In genomic region chr1:157551694-157552693, GRCh38 we compare ENCODE assay signal across 11 cellular contexts. TPM values are rescaled to one million over a fixed set of nuclear protein-coding genes. Genes with fewer than 3 reads are reported as not detected.
A peak's percentile ranks its signal among the peaks of the same experiment; 100 is the strongest.
DNase-seq lines count a peak whose midpoint lies in the region; ATAC-seq, FAIRE-seq and TF ChIP-seq lines count a peak whose summit lies in the region.
"Had no signal": no experiment of that assay in that cellular context is flagged by ENCODE, and none has a peak within 500 bp of the region (broad histone marks: within the 10 kb centered on the region; RNA-seq: fewer than 3 reads in every experiment).

Gene FCRL5 (minus strand): TSS chr1:157552515. CDS start chr1:157552362, 153 bp downstream.

- WGBS in H1 (ENCODE audit: extremely low coverage in 1 of 2, insufficient coverage in 1 of 2, insufficient read length in 1 of 2, insufficient replicate concordance in 2 of 2, low coverage in 1 of 2, low lambda C conversion rate in 2 of 2, missing lambda C conversion rate in 1 of 2), 2 experiments, result 89% methylated on average over 10 of the region's 10 CpGs; no CpG with 5 or more reads in 1 of the 2 experiments

- no peaks in the 10 kb centered on the region for H3K23me2 ChIP-seq in H1 (ENCODE audit: low read depth, low read length)

- H3K27ac ChIP-seq in H1 (ENCODE audit: low read depth, low read length) (no peak within 1 kb of the TSS), WERI-Rb-1 (no peak within 1 kb of the TSS)

- peak within 1 kb of the TSS; percentile 34; the same call in 1 of the 2 replicates for H2BK20ac ChIP-seq in H1 (ENCODE audit: low read length)

- no peak within 1 kb of the TSS for H3K14ac ChIP-seq in H1 (ENCODE audit: insufficient read length)

- H3K4me3 ChIP-seq in H1 (ENCODE audit: extremely low read depth in 1 of 4, insufficient read depth in 2 of 4, low read depth in 3 of 4, low read length in 4 of 4) (no peak within 1 kb of the TSS), WERI-Rb-1 (ENCODE audit: low read depth, low read length) (no peak within 1 kb of the TSS)

- TF ChIP-seq RAD21 in H1 (IDR thresholded peaks at IDR 0.05 in 1 of 2, conservative IDR thresholded peaks at IDR 0.05 in 1 of 2; ENCODE audit: low read depth in 2 of 2, low read length in 2 of 2), result no peak

- H4K8ac ChIP-seq in H1 (ENCODE audit: extremely low read depth, insufficient read depth, low read length), result no peak within 1 kb of the TSS

- POLR2A ChIA-PET in H1 (lab: Charles Lee; ENCODE audit: partially characterized antibody), result no interaction called here

- TF ChIP-seq CTCF in H1 (IDR thresholded peaks at IDR 0.05; ENCODE audit: control extremely low read depth in 1 of 3, insufficient read depth in 1 of 3, low read depth in 1 of 3, low read length in 3 of 3), result no peak
- no peak for TF ChIP-seq CTCF in WERI-Rb-1 (IDR thresholded peaks at IDR 0.05; ENCODE audit: low read depth, low read length)

- no peaks in the 10 kb centered on the region for H3K4me1 ChIP-seq in H1 (replicated peaks in 1 of 4; ENCODE audit: control insufficient read depth in 3 of 4, insufficient read depth in 4 of 4, low read length in 3 of 4)

- H3K27me3 ChIP-seq in H1 (replicated peaks in 1 of 4; ENCODE audit: control insufficient read depth in 3 of 4, extremely low read depth in 1 of 4, insufficient read depth in 3 of 4, low read length in 3 of 4) (no peaks in the 10 kb centered on the region), WERI-Rb-1 (ENCODE audit: insufficient read depth, low read depth, severe bottlenecking) (no peaks in the 10 kb centered on the region)

- H3K56ac ChIP-seq in H1 (replicated peaks; ENCODE audit: insufficient read length, low read depth, low read length), result no peak within 1 kb of the TSS

- no peak within 1 kb of the TSS for H4K91ac ChIP-seq in H1 (replicated peaks; ENCODE audit: insufficient read length, low read length)

- no peak within 1 kb of the TSS for H3K23ac ChIP-seq in H1 (ENCODE audit: insufficient read length)

- no peaks in the 10 kb centered on the region for H3K79me2 ChIP-seq in H1 (ENCODE audit: control insufficient read depth in 1 of 2, insufficient read depth in 2 of 2, low read length in 2 of 2)

- TF ChIP-seq POLR2A in H1 (IDR thresholded peaks at IDR 0.05; ENCODE audit: control extremely low read depth in 1 of 2, low read depth in 2 of 2, low read length in 2 of 2), result no peak

- CTCF ChIA-PET in H1 (lab: Charles Lee; ENCODE audit: partially characterized antibody), result interaction anchor here (0.7 to 1.3 kb wide), 6 partner anchors 8 to 218 kb away, joined by 3 to 4 read pairs (median 3); no protein-coding TSS in a partner anchor

- no peak within 1 kb of the TSS for H2BK5ac ChIP-seq in H1 (ENCODE audit: low read depth, low read length)

- no peak for FAIRE-seq in H1 (lab: Jason Lieb, UNC)

- DNase-seq in H1 (ENCODE audit: low read depth in 1 of 2, low spot score in 2 of 2), result no peak
- DNase-seq in posterior vena cava (ENCODE audit: low spot score), result no peak
- no peak for DNase-seq in WERI-Rb-1
- no peak for DNase-seq in HCEC 1CT
- no peak for DNase-seq in AG08396 (ENCODE audit: low spot score)
- DNase-seq: caudate nucleus, DMS153, NCI-H524 treated with DMSO at 0.1 percent for 48 hours had no signal

- no peaks in the 10 kb centered on the region for H3K79me1 ChIP-seq in H1 (ENCODE audit: low read depth, low read length)

- H3K4me2 ChIP-seq in H1 (ENCODE audit: insufficient read depth in 1 of 2, low read depth in 2 of 2, low read length in 2 of 2), result no peak within 1 kb of the TSS

- H3K9ac ChIP-seq in H1 (replicated peaks in 1 of 4; ENCODE audit: extremely low read depth in 1 of 4, low read depth in 3 of 4, low read length in 3 of 4), result no peak within 1 kb of the TSS

- no peak within 1 kb of the TSS for H4K5ac ChIP-seq in H1 (ENCODE audit: insufficient read length, low read depth, low read length)

- H2BK120ac ChIP-seq in H1 (replicated peaks; ENCODE audit: low read depth, low read length), result no peak within 1 kb of the TSS

- no peak within 1 kb of the TSS for H3K18ac ChIP-seq in H1 (ENCODE audit: extremely low read depth, low read length)

- H2AK5ac ChIP-seq in H1 (ENCODE audit: low read depth, low read length), result no peak within 1 kb of the TSS

- H2AFZ ChIP-seq in H1 (ENCODE audit: low read length), result no peak within 1 kb of the TSS

- H3K9me3 ChIP-seq in H1 (ENCODE audit: insufficient read depth in 2 of 2, low read depth in 1 of 2, low read length in 1 of 2), result no peaks in the 10 kb centered on the region
- peaks cover 4% of the 10 kb centered on the region for H3K9me3 ChIP-seq in WERI-Rb-1 (ENCODE audit: severe bottlenecking)

- no peak within 1 kb of the TSS for H3K4ac ChIP-seq in H1 (replicated peaks; ENCODE audit: insufficient read length, low read depth, low read length)

- intact Hi-C loops in posterior vena cava (cut with DNase I), result no loop called here

- no peaks in the 10 kb centered on the region for H3K36me3 ChIP-seq in H1 (ENCODE audit: control insufficient read depth in 2 of 4, insufficient read depth in 4 of 4, low read length in 3 of 4)
- no peaks in the 10 kb centered on the region for H3K36me3 ChIP-seq in WERI-Rb-1

- ATAC-seq in GM18868 (IDR thresholded peaks at IDR 0.05; ENCODE audit: unreplicated experiment) (peak; percentile 78), GM21529 (IDR thresholded peaks at IDR 0.05; ENCODE audit: unreplicated experiment) (peak; percentile 73), HG03280 (IDR thresholded peaks at IDR 0.05; ENCODE audit: unreplicated experiment) (peak; percentile 66)

- TF ChIP-seq EP300 in H1 (IDR thresholded peaks at IDR 0.05; ENCODE audit: borderline replicate concordance in 1 of 2, low read depth in 2 of 2, low read length in 2 of 2), result no peak

- H2BK12ac ChIP-seq in H1 (ENCODE audit: low read depth, low read length), result no peak within 1 kb of the TSS

- no peak within 1 kb of the TSS for H2BK15ac ChIP-seq in H1 (ENCODE audit: low read length)

- no peaks in the 10 kb centered on the region for H4K20me1 ChIP-seq in H1 (replicated peaks in 1 of 2; ENCODE audit: control insufficient read depth in 1 of 2, insufficient read depth in 2 of 2, low read length in 2 of 2)

TF ChIP-seq in H1, 55 proteins besides CTCF, POLR2A, EP300 and RAD21:
- no peak for TF ChIP-seq E2F6 (IDR thresholded peaks at IDR 0.05)
- TF ChIP-seq TEAD4 (IDR thresholded peaks at IDR 0.05; ENCODE audit: low read depth, low read length), result no peak
- no peak for TF ChIP-seq CEBPB (IDR thresholded peaks at IDR 0.05; ENCODE audit: low read depth, low read length)
- TF ChIP-seq RNF2 (IDR thresholded peaks at IDR 0.05; ENCODE audit: borderline replicate concordance, low read depth, low read length, missing control alignments, poor library complexity, severe bottlenecking), result no peak
- TF ChIP-seq ASH2L (IDR thresholded peaks at IDR 0.05; ENCODE audit: low read length), result no peak
- no peak for TF ChIP-seq GABPA (IDR thresholded peaks at IDR 0.05; ENCODE audit: borderline replicate concordance, insufficient read depth, low read length)
- TF ChIP-seq, protein P1, sequence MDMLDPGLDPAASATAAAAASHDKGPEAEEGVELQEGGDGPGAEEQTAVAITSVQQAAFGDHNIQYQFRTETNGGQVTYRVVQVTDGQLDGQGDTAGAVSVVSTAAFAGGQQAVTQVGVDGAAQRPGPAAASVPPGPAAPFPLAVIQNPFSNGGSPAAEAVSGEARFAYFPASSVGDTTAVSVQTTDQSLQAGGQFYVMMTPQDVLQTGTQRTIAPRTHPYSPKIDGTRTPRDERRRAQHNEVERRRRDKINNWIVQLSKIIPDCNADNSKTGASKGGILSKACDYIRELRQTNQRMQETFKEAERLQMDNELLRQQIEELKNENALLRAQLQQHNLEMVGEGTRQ (IDR thresholded peaks at IDR 0.05; ENCODE audit: low read length), result no peak

RNA-seq across cellular contexts. Expression of gene FCRL5, which starts in this region (rescaled TPM):
- 1.0 and 1.1 TPM in 2 replicates for total RNA-seq in H1 (2021; fragmentation: NEBNext Ultra II Directional; extraction: Animal tissue kit (Norgen Biotek cat#: 25700))
- polyA plus RNA-seq in H1 (2011; rRNA removed), result 2.1 and 2.6 TPM in 2 replicates
- 2.3 TPM for polyA plus RNA-seq in H1 (2011; cell fraction: cytosol; rRNA removed)
- 5.3 TPM for polyA plus RNA-seq in H1 (2011; cell fraction: nucleus; rRNA removed)
- polyA plus RNA-seq in H1 (2012, experiment 1 of 2), result 1.7 to 2.1 TPM (median 1.9 TPM) in 4 replicates
- polyA plus RNA-seq in H1 (2012, experiment 2 of 2), result 1.3 TPM
- polyA plus RNA-seq in H1 (2013, experiment 1 of 2), result 1.6 TPM
- 1.5 TPM for polyA plus RNA-seq in H1 (2013, experiment 2 of 2)
- polyA minus RNA-seq in H1 (2011; rRNA and poly(A)+ RNA removed), result 2.9 and 6.2 TPM in 2 replicates
- 1.0 TPM for polyA minus RNA-seq in H1 (2011; cell fraction: cytosol; rRNA and poly(A)+ RNA removed)
- 2.0 TPM for polyA minus RNA-seq in H1 (2011; cell fraction: nucleus; rRNA and poly(A)+ RNA removed)
- under 1 TPM; 0.19 to 0.32 TPM for total RNA-seq in posterior vena cava
